ENCODE assay signal across 8 cellular contexts in the genomic region with DNA sequence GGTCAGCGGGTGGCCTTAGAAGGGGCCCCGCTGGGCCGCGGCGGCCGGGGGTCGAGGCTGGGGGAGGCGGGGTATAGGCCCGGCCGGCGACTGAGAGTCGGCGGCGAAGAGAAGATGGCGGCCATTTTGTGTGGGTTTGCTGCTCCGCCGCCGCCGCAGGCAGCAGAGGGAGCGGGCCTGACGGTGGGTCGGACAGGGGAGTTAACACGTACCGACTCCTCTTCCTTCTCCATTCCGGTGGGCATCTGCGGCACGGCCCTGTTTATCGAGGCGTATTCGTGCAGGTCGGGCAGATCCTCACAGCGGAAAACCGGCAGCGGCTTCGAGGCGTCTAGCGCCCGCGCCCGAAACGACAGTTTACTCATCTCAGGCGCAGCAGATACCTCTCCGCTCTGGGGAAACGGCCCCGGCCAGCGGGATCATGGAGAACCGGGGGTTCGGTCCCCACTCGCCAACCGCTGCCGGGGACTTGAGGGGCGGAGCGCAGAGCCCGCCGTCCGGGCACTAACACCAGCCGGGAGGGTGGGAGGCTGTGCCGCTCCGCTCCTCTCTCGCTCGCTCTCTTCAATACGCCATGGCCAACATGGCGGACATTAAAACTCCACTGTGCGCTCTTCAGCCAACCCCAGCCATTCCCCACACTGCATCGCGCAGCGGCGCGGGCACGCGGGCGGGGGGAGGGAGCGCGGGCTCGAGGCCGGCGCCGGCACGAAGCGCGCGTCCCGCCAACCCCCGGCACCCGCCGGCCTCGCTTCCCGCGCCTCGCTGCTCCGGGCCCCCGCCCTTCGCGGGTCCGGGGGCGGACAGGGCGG. TPM values are rescaled to one million over a fixed set of nuclear protein-coding genes. Genes with fewer than 3 reads are reported as not detected.
DNase-seq lines count a peak whose midpoint lies in the region; TF ChIP-seq lines count a peak whose summit lies in the region.

A gene with protein sequence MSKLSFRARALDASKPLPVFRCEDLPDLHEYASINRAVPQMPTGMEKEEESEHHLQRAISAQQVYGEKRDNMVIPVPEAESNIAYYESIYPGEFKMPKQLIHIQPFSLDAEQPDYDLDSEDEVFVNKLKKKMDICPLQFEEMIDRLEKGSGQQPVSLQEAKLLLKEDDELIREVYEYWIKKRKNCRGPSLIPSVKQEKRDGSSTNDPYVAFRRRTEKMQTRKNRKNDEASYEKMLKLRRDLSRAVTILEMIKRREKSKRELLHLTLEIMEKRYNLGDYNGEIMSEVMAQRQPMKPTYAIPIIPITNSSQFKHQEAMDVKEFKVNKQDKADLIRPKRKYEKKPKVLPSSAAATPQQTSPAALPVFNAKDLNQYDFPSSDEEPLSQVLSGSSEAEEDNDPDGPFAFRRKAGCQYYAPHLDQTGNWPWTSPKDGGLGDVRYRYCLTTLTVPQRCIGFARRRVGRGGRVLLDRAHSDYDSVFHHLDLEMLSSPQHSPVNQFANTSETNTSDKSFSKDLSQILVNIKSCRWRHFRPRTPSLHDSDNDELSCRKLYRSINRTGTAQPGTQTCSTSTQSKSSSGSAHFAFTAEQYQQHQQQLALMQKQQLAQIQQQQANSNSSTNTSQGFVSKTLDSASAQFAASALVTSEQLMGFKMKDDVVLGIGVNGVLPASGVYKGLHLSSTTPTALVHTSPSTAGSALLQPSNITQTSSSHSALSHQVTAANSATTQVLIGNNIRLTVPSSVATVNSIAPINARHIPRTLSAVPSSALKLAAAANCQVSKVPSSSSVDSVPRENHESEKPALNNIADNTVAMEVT (minus strand): TSS at position 608 of the 812 bp plus-strand sequence. CDS start 243 bp downstream, at position 365.

- H3K4me3 ChIP-seq in cardiac muscle cell (peak within 1 kb of the TSS; percentile 53), transverse colon (peak within 1 kb of the TSS; percentile 68 to 89 (median 84))

- no peak within 1 kb of the TSS for H2BK20ac ChIP-seq in H9 (ENCODE audit: low read depth, low read length, poor library complexity, severe bottlenecking)

- intact Hi-C loops in transverse colon (cut with DNase I; ENCODE audit: low total_unique reads) = loop anchor here (5.0 to 10.0 kb wide), 2 partner anchors 84 to 292 kb away; partner anchors contain the start of gene KIF5B

- H3K79me2 ChIP-seq in H9 (ENCODE audit: insufficient read depth, low read length) = peaks cover 18% of the 10 kb centered on the region

- H2AK5ac ChIP-seq in H9 (ENCODE audit: insufficient read length, low read length) = peak within 1 kb of the TSS; percentile 38

- peak within 1 kb of the TSS; percentile 79 for H3K23ac ChIP-seq in H9 (ENCODE audit: insufficient read length, low read depth, low read length)

- H2BK12ac ChIP-seq in H9 (ENCODE audit: insufficient read length, low read depth, low read length) = peak within 1 kb of the TSS; percentile 78

- H3K14ac ChIP-seq in H9 (ENCODE audit: insufficient read depth, low read length) = peak within 1 kb of the TSS; percentile 100

- peak within 1 kb of the TSS; percentile 100 for H4K5ac ChIP-seq in H9 (ENCODE audit: insufficient read length, low read depth, low read length)

- H4K8ac ChIP-seq in H9 (replicated peaks; ENCODE audit: insufficient read length, low read depth, low read length) = peak within 1 kb of the TSS; percentile 100

- WGBS in H9 (ENCODE audit: extremely low coverage, insufficient read length, low lambda C conversion rate) = no CpG with 5 or more reads among the region's 97 CpGs
- 1% methylated on average over 42 of the region's 97 CpGs; no CpG with 5 or more reads in 1 of the 2 donors for WGBS in transverse colon (ENCODE audit: low coverage in 1 of 2), 2 donors

- DNase-seq in GM04504 (ENCODE audit: low read depth) = peak; percentile 75
- DNase-seq in H9 = peak; percentile 73
- DNase-seq in M059J (ENCODE audit: low read depth) = peak; percentile 67
- peak; percentile 67 to 85 for DNase-seq in SW 1271 (lab: John Stamatoyannopoulos, UW)
- DNase-seq in activated naive CD8-positive, alpha-beta T cell treated with anti-CD3 and anti-CD28 coated beads, Interleukin-2, amount 50 U/mL, for 16 hours (ENCODE audit: low read depth, low spot score) = peak; percentile 59
- peak; percentile 90 to 92 for DNase-seq in cardiac muscle cell (ENCODE audit: low read depth in 1 of 2, low spot score in 1 of 2)
- peak; percentile 89 for DNase-seq in pons (ENCODE audit: low spot score)
- peak; percentile 91 for DNase-seq in transverse colon

- H3K9me3 Mint-ChIP-seq in H9 = no peaks in the 10 kb centered on the region

- H3K27ac Mint-ChIP-seq in H9 = peak within 1 kb of the TSS; percentile 100

- TF ChIP-seq EP300 in transverse colon (IDR thresholded peaks at IDR 0.05; ENCODE audit: low read depth) = no peak

- H3K27me3 Mint-ChIP-seq in H9 (ENCODE audit: low read depth) = no peaks in the 10 kb centered on the region

- H3K36me3 Mint-ChIP-seq in H9 (ENCODE audit: insufficient read depth in 1 of 3, low read depth in 3 of 3) = peaks cover 0 to 14% (median 12%) of the 10 kb centered on the region in 3 experiments; a peak in 4 of 7 replicates

- H3K4me1 ChIP-seq in H9 (ENCODE audit: insufficient read depth, low read length) = no peaks in the 10 kb centered on the region
- peaks cover 14% of the 10 kb centered on the region for H3K4me1 ChIP-seq in cardiac muscle cell (ENCODE audit: low read depth)
- H3K4me1 ChIP-seq in transverse colon = peaks cover 31 to 75% (median 48%) of the 10 kb centered on the region in 4 donors

- peak within 1 kb of the TSS; percentile 96 for H3T11ph ChIP-seq in H9 (ENCODE audit: low read length)

- H3K27me3 ChIP-seq in H9 (ENCODE audit: insufficient read depth, low read length) (no peaks in the 10 kb centered on the region), cardiac muscle cell (no peaks in the 10 kb centered on the region), transverse colon (no peaks in the 10 kb centered on the region)

- peak within 1 kb of the TSS; percentile 83 for H2BK15ac ChIP-seq in H9 (ENCODE audit: low read depth, low read length)

- H3K36me3 ChIP-seq in cardiac muscle cell (no peaks in the 10 kb centered on the region), transverse colon (no peaks in the 10 kb centered on the region)

- no peaks in the 10 kb centered on the region for H4K20me1 ChIP-seq in H9 (ENCODE audit: control insufficient read depth, insufficient read depth, insufficient read length)

- H2AFZ ChIP-seq in H9 (ENCODE audit: low read length) = no peak within 1 kb of the TSS

- peak within 1 kb of the TSS; percentile 99 for H3K4ac ChIP-seq in H9 (ENCODE audit: low read depth, low read length)

- H3K79me1 ChIP-seq in H9 (ENCODE audit: insufficient read depth, low read depth, low read length, poor library complexity, severe bottlenecking) = no peaks in the 10 kb centered on the region

- H3K4me3 Mint-ChIP-seq in H9 = peak within 1 kb of the TSS; percentile 91 to 93

- H3K23me2 ChIP-seq in H9 (ENCODE audit: insufficient read length, low read depth, low read length, poor library complexity, severe bottlenecking) = peaks cover 3% of the 10 kb centered on the region

- H3K4me2 ChIP-seq in H9 (ENCODE audit: insufficient read depth, insufficient read length, low read length) = peak within 1 kb of the TSS; percentile 83

- H3K27ac ChIP-seq in H9 (ENCODE audit: insufficient read length, low read depth, low read length) (peak within 1 kb of the TSS; percentile 98), cardiac muscle cell (peak within 1 kb of the TSS; percentile 100), transverse colon (peak within 1 kb of the TSS; percentile 95 to 100 (median 100))

- peak; percentile 97 for TF ChIP-seq POLR2A in transverse colon (IDR thresholded peaks at IDR 0.05)

- H2BK120ac ChIP-seq in H9 (ENCODE audit: low read depth, low read length, poor library complexity, severe bottlenecking) = peak within 1 kb of the TSS; percentile 99

- H2BK5ac ChIP-seq in H9 (ENCODE audit: insufficient read length, low read length) = peak within 1 kb of the TSS; percentile 100

- H3K4me1 Mint-ChIP-seq in H9 = peaks cover 40 to 59% of the 10 kb centered on the region in 2 experiments

- in situ Hi-C loops in transverse colon (cut with MboI; ENCODE audit: low pct_ligation_motif_present in 1 of 4, low pct_unique_long_range_greater_than_20kb in 1 of 4, low sequenced_read_pairs in 3 of 4) = loop anchor here in 2 of 4 donors (10.0 kb wide), 2 partner anchors 92 to 292 kb away; partner anchors contain the start of gene KIF5B (in 1 of the 2)

- TF ChIP-seq CTCF in H9 (conservative IDR thresholded peaks at IDR 0.05) (no peak), cardiac muscle cell (IDR thresholded peaks at IDR 0.05; ENCODE audit: low read depth, low read length) (no peak), transverse colon (IDR thresholded peaks at IDR 0.05) (no peak)

- H3K18ac ChIP-seq in H9 (ENCODE audit: insufficient read length, low read depth, low read length) = peak within 1 kb of the TSS; percentile 100

- H3K9me3 ChIP-seq in H9 (ENCODE audit: control insufficient read depth, low read depth, low read length) (no peaks in the 10 kb centered on the region), cardiac muscle cell (ENCODE audit: low read depth) (no peaks in the 10 kb centered on the region), transverse colon (no peaks in the 10 kb centered on the region)

- H4K91ac ChIP-seq in H9 (ENCODE audit: insufficient read length, low read depth, low read length) = peak within 1 kb of the TSS; percentile 100

- H3K56ac ChIP-seq in H9 (ENCODE audit: insufficient read length, low read depth, low read length) = peak within 1 kb of the TSS; percentile 100

- peak within 1 kb of the TSS; percentile 100 for H3K9ac ChIP-seq in H9 (ENCODE audit: extremely low read depth, insufficient read length, low read length)

RNA-seq across cellular contexts. Expression of the gene that starts here (rescaled TPM):
- 32.5 and 33.5 TPM in 2 replicates for total RNA-seq in H9 (2021)
- 8.2 and 8.5 TPM in 2 replicates for total RNA-seq in M059J (2014; rRNA removed; shearing (Covaris generic))
- 24.0 and 25.4 TPM in 2 replicates for total RNA-seq in cardiac muscle cell
- 12.9 and 14.4 TPM in 2 replicates for polyA plus RNA-seq in cardiac muscle cell
- total RNA-seq in transverse colon = 100 to 1,000 TPM in 1 of 4 donors, 10 to 100 TPM in 3; 40.3 to 148 (median 62.2) TPM

Comparison
In these comparisons a context has a peak if more than half of its experiments do, and no peak if none do; other contexts are left out.
1. Peak in every context shown above with its lines: DNase-seq, H3K4me3 ChIP-seq and H3K27ac ChIP-seq.